Comparison of ENCODE assay signal across 26 cellular contexts in genomic region chr2:178732913-178733312, GRCh38.
"Had no signal": no experiment of that assay in that cellular context is flagged by ENCODE, and none has a peak within 500 bp of the region (broad histone marks: within the 10 kb centered on the region; RNA-seq: fewer than 3 reads in every experiment).

No MANE protein-coding gene starts in this region.

- H3K4me1 Mint-ChIP-seq: activated naive CD8-positive, alpha-beta T cell treated with anti-CD3 and anti-CD28 coated beads, Interleukin-2, amount 10 ng/mL, durations not matched to agents 7 days and 5 days; WTC11 had no signal

- DNase-seq: activated CD4-positive, alpha-beta T cell treated with anti-CD3 and anti-CD28 coated beads for 48 hours; activated CD4-positive, alpha-beta T cell treated with anti-CD3 and anti-CD28 coated beads, Interleukin-2, amount 50 U/mL, for 4 hours; activated CD4-positive, CD25-positive, alpha-beta regulatory T cell treated with anti-CD3 and anti-CD28 coated beads, Interleukin-2, amount 50 U/mL, for 72 hours; activated CD8-positive, alpha-beta memory T cell treated with anti-CD3 and anti-CD28 coated beads, Interleukin-2, amount 50 U/mL, for 48 hours; activated CD8-positive, alpha-beta T cell treated with anti-CD3 and anti-CD28 coated beads, Interleukin-2, amount 10 ng/mL, durations not matched to agents 7 days and 5 days; activated naive CD4-positive, alpha-beta T cell treated with anti-CD3 and anti-CD28 coated beads, Interleukin-2, amount 50 U/mL, for 16 hours; activated naive CD8-positive, alpha-beta T cell treated with anti-CD3 and anti-CD28 coated beads, Interleukin-2, amount 10 ng/mL, durations not matched to agents 7 days and 5 days; activated T-cell treated with anti-CD3 and anti-CD28 coated beads, Interleukin-2, amount 50 U/mL, for 1 hour; adrenal gland; anterior cingulate cortex; caudate nucleus; KG1; NCI-H1048; NCI-H1417; NCI-H2029; NCI-H2107; NCI-H2171 treated with DMSO at 0.1 percent for 48 hours; NCI-H345; NCI-H510A; NCI-H526 treated with DMSO at 0.1 percent for 48 hours; NCI-H82; Peyer's patch; SHP77 treated with DMSO at 0.1 percent for 48 hours had no signal

- H3K4me3 Mint-ChIP-seq: activated CD8-positive, alpha-beta T cell treated with anti-CD3 and anti-CD28 coated beads, Interleukin-2, amount 10 ng/mL, durations not matched to agents 7 days and 5 days; activated naive CD8-positive, alpha-beta T cell treated with anti-CD3 and anti-CD28 coated beads, Interleukin-2, amount 10 ng/mL, durations not matched to agents 7 days and 5 days; T-helper 1 cell treated with Interleukin-12 subunit alpha and Interleukin-12 subunit beta and Interleukin-4 antibody, amounts not matched to agents 30 μg/mL and 1 μg/mL, for 36 hours; WTC11 had no signal

- H3K36me3 ChIP-seq: adrenal gland, Peyer's patch had no signal

- H3K27ac ChIP-seq: adrenal gland, Peyer's patch, RWPE1 had no signal

- H3K27me3 Mint-ChIP-seq: activated naive CD8-positive, alpha-beta T cell treated with anti-CD3 and anti-CD28 coated beads, Interleukin-2, amount 10 ng/mL, durations not matched to agents 7 days and 5 days had no signal

- H3K4me1 ChIP-seq: adrenal gland, Peyer's patch had no signal

- H3K27me3 ChIP-seq: adrenal gland, Peyer's patch had no signal

- ATAC-seq: activated CD8-positive, alpha-beta T cell treated with anti-CD3 and anti-CD28 coated beads, Interleukin-2, amount 10 ng/mL, durations not matched to agents 7 days and 5 days; WTC11 had no signal

- H3K4me3 ChIP-seq: adrenal gland, Peyer's patch had no signal

- H3K9me3 ChIP-seq: adrenal gland, Peyer's patch had no signal

- H3K27ac Mint-ChIP-seq: activated CD8-positive, alpha-beta T cell treated with anti-CD3 and anti-CD28 coated beads, Interleukin-2, amount 10 ng/mL, durations not matched to agents 7 days and 5 days; activated naive CD8-positive, alpha-beta T cell treated with anti-CD3 and anti-CD28 coated beads, Interleukin-2, amount 10 ng/mL, durations not matched to agents 7 days and 5 days; T-helper 1 cell treated with Interleukin-12 subunit alpha and Interleukin-12 subunit beta and Interleukin-4 antibody, amounts not matched to agents 30 μg/mL and 1 μg/mL, for 36 hours; WTC11 had no signal

- H3K36me3 Mint-ChIP-seq: WTC11 had no signal

- H3K9me3 Mint-ChIP-seq: activated naive CD8-positive, alpha-beta T cell treated with anti-CD3 and anti-CD28 coated beads, Interleukin-2, amount 10 ng/mL, durations not matched to agents 7 days and 5 days; T-helper 1 cell treated with Interleukin-12 subunit alpha and Interleukin-12 subunit beta and Interleukin-4 antibody, amounts not matched to agents 30 μg/mL and 1 μg/mL, for 36 hours; WTC11 had no signal
